Comparison of ENCODE assay signal across 2 cellular contexts in genomic region chr1:77757066-77757584, GRCh38.
TF ChIP-seq lines count a peak whose summit lies in the region.

No MANE protein-coding gene starts in this region.

TF ChIP-seq in A549, 52 proteins besides CTCF, POLR2A, EP300 and RAD21 (continued from another document):
- TF ChIP-seq USF2 (IDR thresholded peaks at IDR 0.05): no peak
- TF ChIP-seq ZFP36 (IDR thresholded peaks at IDR 0.05; ENCODE audit: borderline replicate concordance, partially characterized antibody): no peak
- TF ChIP-seq RCOR1 (IDR thresholded peaks at IDR 0.05; ENCODE audit: low read depth, low read length): no peak
- TF ChIP-seq HOXA7 (CRISPR knock-in tag; IDR thresholded peaks at IDR 0.05): no peak
TF ChIP-seq in A549: peak in this region for 0.

TF ChIP-seq in HCT116, 20 proteins besides CTCF, POLR2A, EP300 and RAD21:
- TF ChIP-seq POLR2AphosphoS5 (IDR thresholded peaks at IDR 0.05; ENCODE audit: low read depth, low read length) (no peak), SP1 (IDR thresholded peaks at IDR 0.05; ENCODE audit: low read depth) (no peak), TCF7L2 (IDR thresholded peaks at IDR 0.05; ENCODE audit: borderline replicate concordance, extremely low read depth, insufficient read depth, insufficient read length) (no peak), EZH2phosphoT487 (IDR thresholded peaks at IDR 0.05; ENCODE audit: borderline replicate concordance) (no peak), SRF (IDR thresholded peaks at IDR 0.05; ENCODE audit: low read depth) (no peak), ZNF274 (IDR thresholded peaks at IDR 0.05; ENCODE audit: low read depth, low read length) (no peak), EZH2 (IDR thresholded peaks at IDR 0.05) (no peak), SIN3A (IDR thresholded peaks at IDR 0.05; ENCODE audit: low read depth) (no peak), YY1 (IDR thresholded peaks at IDR 0.05; ENCODE audit: extremely low read depth, insufficient replicate concordance, low read depth, low read length) (no peak), FOSL1 (IDR thresholded peaks at IDR 0.05; ENCODE audit: low read depth) (no peak), ATF3 (IDR thresholded peaks at IDR 0.05) (no peak), MAX (IDR thresholded peaks at IDR 0.05) (no peak), EGR1 (IDR thresholded peaks at IDR 0.05; ENCODE audit: low read depth) (no peak), JUND (IDR thresholded peaks at IDR 0.05) (no peak), ELF1 (IDR thresholded peaks at IDR 0.05; ENCODE audit: borderline replicate concordance, low read depth) (no peak), CBX3 (IDR thresholded peaks at IDR 0.05; ENCODE audit: low read depth) (no peak), CEBPB (IDR thresholded peaks at IDR 0.05; ENCODE audit: low read depth) (no peak)
- TF ChIP-seq, protein P1, sequence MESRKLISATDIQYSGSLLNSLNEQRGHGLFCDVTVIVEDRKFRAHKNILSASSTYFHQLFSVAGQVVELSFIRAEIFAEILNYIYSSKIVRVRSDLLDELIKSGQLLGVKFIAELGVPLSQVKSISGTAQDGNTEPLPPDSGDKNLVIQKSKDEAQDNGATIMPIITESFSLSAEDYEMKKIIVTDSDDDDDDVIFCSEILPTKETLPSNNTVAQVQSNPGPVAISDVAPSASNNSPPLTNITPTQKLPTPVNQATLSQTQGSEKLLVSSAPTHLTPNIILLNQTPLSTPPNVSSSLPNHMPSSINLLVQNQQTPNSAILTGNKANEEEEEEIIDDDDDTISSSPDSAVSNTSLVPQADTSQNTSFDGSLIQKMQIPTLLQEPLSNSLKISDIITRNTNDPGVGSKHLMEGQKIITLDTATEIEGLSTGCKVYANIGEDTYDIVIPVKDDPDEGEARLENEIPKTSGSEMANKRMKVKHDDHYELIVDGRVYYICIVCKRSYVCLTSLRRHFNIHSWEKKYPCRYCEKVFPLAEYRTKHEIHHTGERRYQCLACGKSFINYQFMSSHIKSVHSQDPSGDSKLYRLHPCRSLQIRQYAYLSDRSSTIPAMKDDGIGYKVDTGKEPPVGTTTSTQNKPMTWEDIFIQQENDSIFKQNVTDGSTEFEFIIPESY (IDR thresholded peaks at IDR 0.05; ENCODE audit: extremely low read depth, insufficient replicate concordance, low read length): no peak
- TF ChIP-seq, protein P2, sequence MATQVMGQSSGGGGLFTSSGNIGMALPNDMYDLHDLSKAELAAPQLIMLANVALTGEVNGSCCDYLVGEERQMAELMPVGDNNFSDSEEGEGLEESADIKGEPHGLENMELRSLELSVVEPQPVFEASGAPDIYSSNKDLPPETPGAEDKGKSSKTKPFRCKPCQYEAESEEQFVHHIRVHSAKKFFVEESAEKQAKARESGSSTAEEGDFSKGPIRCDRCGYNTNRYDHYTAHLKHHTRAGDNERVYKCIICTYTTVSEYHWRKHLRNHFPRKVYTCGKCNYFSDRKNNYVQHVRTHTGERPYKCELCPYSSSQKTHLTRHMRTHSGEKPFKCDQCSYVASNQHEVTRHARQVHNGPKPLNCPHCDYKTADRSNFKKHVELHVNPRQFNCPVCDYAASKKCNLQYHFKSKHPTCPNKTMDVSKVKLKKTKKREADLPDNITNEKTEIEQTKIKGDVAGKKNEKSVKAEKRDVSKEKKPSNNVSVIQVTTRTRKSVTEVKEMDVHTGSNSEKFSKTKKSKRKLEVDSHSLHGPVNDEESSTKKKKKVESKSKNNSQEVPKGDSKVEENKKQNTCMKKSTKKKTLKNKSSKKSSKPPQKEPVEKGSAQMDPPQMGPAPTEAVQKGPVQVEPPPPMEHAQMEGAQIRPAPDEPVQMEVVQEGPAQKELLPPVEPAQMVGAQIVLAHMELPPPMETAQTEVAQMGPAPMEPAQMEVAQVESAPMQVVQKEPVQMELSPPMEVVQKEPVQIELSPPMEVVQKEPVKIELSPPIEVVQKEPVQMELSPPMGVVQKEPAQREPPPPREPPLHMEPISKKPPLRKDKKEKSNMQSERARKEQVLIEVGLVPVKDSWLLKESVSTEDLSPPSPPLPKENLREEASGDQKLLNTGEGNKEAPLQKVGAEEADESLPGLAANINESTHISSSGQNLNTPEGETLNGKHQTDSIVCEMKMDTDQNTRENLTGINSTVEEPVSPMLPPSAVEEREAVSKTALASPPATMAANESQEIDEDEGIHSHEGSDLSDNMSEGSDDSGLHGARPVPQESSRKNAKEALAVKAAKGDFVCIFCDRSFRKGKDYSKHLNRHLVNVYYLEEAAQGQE (IDR thresholded peaks at IDR 0.05; ENCODE audit: low read depth): no peak
TF ChIP-seq in HCT116: peak in this region for 0.
